Comparison of ENCODE assay signal across 1 cellular context in the genomic region with DNA sequence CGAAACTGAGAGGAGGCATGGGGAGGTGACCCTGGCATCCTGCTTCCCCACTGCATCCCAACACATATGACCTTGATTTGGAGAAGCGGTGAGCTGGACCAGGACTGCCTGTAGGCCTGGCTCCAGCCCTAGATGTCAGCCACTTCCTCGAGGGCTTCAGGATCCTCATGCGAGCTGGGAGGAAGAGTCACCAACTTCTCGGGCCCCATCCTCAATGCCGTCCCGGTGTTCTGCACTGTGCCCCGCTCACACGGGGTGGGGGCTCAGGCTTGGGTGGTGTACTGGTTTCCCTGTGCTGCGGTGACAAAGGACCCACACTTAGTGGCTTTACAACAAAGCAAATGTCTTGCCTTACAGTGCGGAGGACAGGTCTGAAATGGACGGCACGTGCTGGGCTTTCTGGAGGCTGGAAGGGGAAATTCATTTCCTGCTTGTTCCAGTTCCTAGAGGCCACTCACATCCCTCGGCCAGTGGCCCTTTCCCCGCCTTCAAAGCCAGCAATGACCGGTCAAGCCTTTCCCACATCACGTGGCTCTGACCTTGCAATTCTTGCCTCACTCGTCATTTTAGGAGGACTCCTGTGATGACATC.
TF ChIP-seq lines count a peak whose summit lies in the region.

No MANE protein-coding gene starts in this region.

TF ChIP-seq in K562, 482 proteins besides CTCF, POLR2A, EP300 and RAD21 (continued from another document):
- TF ChIP-seq, protein P1, sequence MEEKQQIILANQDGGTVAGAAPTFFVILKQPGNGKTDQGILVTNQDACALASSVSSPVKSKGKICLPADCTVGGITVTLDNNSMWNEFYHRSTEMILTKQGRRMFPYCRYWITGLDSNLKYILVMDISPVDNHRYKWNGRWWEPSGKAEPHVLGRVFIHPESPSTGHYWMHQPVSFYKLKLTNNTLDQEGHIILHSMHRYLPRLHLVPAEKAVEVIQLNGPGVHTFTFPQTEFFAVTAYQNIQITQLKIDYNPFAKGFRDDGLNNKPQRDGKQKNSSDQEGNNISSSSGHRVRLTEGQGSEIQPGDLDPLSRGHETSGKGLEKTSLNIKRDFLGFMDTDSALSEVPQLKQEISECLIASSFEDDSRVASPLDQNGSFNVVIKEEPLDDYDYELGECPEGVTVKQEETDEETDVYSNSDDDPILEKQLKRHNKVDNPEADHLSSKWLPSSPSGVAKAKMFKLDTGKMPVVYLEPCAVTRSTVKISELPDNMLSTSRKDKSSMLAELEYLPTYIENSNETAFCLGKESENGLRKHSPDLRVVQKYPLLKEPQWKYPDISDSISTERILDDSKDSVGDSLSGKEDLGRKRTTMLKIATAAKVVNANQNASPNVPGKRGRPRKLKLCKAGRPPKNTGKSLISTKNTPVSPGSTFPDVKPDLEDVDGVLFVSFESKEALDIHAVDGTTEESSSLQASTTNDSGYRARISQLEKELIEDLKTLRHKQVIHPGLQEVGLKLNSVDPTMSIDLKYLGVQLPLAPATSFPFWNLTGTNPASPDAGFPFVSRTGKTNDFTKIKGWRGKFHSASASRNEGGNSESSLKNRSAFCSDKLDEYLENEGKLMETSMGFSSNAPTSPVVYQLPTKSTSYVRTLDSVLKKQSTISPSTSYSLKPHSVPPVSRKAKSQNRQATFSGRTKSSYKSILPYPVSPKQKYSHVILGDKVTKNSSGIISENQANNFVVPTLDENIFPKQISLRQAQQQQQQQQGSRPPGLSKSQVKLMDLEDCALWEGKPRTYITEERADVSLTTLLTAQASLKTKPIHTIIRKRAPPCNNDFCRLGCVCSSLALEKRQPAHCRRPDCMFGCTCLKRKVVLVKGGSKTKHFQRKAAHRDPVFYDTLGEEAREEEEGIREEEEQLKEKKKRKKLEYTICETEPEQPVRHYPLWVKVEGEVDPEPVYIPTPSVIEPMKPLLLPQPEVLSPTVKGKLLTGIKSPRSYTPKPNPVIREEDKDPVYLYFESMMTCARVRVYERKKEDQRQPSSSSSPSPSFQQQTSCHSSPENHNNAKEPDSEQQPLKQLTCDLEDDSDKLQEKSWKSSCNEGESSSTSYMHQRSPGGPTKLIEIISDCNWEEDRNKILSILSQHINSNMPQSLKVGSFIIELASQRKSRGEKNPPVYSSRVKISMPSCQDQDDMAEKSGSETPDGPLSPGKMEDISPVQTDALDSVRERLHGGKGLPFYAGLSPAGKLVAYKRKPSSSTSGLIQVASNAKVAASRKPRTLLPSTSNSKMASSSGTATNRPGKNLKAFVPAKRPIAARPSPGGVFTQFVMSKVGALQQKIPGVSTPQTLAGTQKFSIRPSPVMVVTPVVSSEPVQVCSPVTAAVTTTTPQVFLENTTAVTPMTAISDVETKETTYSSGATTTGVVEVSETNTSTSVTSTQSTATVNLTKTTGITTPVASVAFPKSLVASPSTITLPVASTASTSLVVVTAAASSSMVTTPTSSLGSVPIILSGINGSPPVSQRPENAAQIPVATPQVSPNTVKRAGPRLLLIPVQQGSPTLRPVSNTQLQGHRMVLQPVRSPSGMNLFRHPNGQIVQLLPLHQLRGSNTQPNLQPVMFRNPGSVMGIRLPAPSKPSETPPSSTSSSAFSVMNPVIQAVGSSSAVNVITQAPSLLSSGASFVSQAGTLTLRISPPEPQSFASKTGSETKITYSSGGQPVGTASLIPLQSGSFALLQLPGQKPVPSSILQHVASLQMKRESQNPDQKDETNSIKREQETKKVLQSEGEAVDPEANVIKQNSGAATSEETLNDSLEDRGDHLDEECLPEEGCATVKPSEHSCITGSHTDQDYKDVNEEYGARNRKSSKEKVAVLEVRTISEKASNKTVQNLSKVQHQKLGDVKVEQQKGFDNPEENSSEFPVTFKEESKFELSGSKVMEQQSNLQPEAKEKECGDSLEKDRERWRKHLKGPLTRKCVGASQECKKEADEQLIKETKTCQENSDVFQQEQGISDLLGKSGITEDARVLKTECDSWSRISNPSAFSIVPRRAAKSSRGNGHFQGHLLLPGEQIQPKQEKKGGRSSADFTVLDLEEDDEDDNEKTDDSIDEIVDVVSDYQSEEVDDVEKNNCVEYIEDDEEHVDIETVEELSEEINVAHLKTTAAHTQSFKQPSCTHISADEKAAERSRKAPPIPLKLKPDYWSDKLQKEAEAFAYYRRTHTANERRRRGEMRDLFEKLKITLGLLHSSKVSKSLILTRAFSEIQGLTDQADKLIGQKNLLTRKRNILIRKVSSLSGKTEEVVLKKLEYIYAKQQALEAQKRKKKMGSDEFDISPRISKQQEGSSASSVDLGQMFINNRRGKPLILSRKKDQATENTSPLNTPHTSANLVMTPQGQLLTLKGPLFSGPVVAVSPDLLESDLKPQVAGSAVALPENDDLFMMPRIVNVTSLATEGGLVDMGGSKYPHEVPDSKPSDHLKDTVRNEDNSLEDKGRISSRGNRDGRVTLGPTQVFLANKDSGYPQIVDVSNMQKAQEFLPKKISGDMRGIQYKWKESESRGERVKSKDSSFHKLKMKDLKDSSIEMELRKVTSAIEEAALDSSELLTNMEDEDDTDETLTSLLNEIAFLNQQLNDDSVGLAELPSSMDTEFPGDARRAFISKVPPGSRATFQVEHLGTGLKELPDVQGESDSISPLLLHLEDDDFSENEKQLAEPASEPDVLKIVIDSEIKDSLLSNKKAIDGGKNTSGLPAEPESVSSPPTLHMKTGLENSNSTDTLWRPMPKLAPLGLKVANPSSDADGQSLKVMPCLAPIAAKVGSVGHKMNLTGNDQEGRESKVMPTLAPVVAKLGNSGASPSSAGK (IDR thresholded peaks at IDR 0.05), result 0 out of 2 replicates have a peak, but pooled peaks have one; percentile 21
